7 cellular contexts compared by ENCODE assay signal in the genomic region with DNA sequence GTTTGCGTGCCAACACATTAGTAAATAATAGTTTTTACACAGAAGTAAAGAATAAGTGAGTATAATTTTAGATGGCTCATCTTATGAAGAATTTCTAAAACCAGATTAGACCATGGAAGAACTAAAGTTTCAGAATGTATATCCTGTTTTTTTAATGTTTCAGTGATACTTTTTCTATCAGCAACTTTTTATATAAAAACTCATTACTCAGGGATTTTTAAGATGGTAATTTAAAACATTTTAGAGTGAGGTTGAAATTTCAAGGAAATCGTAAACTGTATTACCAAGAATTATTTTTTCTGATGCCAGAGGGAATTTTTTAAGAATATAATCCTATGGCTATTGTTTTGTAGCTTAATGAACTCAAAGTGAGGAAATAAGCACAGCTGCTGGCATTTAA.
"Had no signal": no experiment of that assay in that cellular context is flagged by ENCODE, and none has a peak within 500 bp of the region (broad histone marks: within the 10 kb centered on the region; RNA-seq: fewer than 3 reads in every experiment).

No MANE protein-coding gene starts in this region.

- ATAC-seq: GM23338 had no signal

- H3K4me2 ChIP-seq: GM23338 had no signal

- DNase-seq: H9, HCEC 1CT, KG1 had no signal

- H3K4me3 ChIP-seq: GM23338 had no signal

- H2AFZ ChIP-seq: GM23338 had no signal

- FAIRE-seq: H1, H54, HTR-8/SVneo had no signal
